In the genomic region with DNA sequence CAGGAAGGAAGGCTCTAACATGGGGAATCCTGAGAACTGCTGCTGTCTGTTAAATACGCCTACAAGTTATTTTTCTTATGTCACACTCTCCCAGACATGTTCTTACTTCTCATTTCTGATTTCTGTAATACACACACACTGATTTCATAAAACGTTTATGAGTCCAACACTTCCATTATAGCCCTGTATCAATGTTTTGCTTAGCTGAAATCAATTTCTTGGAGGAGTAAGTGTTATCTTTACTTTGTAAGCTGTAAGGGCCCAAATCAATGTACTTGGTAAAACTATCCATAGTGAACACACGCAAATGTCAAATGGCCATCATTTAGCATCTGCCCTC, we compare ENCODE assay signal across 8 cellular contexts. TPM values are rescaled to one million over a fixed set of nuclear protein-coding genes. Genes with fewer than 3 reads are reported as not detected.
DNase-seq lines count a peak whose midpoint lies in the region; ATAC-seq and TF ChIP-seq lines count a peak whose summit lies in the region.

No MANE protein-coding gene starts in this region.

- POLR2A ChIA-PET in HEK293T (lab: Yijun Ruan, JAX), result interaction anchor here (0.6 to 1.6 kb wide), 5 partner anchors 8 to 108 kb away, joined by 3 to 6 read pairs (median 3); partner anchors contain the start of gene FOXK2

- WGBS in heart left ventricle, 4 donors, result 2 to 5% (median 4%) methylated on average over 3 of the region's 3 CpGs
- 15 to 21% methylated on average over 2 of the region's 3 CpGs for WGBS in mesodermal cell (ENCODE audit: insufficient coverage in 2 of 2), 2 experiments

- H3K4me1 ChIP-seq in heart left ventricle (peaks cover 3 to 39% (median 28%) of the 10 kb centered on the region in 12 donors), mesodermal cell (ENCODE audit: control insufficient read depth, insufficient read depth, low read length, poor library complexity, severe bottlenecking) (peaks cover 6% of the 10 kb centered on the region), uterus (peaks cover 0 to 3% of the 10 kb centered on the region in 2 donors)

- intact Hi-C loops in heart left ventricle (cut with DNase I) (loop anchor here in 2 of 10 donors (1.0 to 5.0 kb wide), 2 partner anchors 7 to 40 kb away; partner anchors contain the start of gene CYBC1 (in 1 of the 2)), left ventricle myocardium superior (cut with micrococcal nuclease) (no loop called here), uterus (cut with DNase I; ENCODE audit: low total_unique reads) (no loop called here)

- in situ Hi-C loops in brain microvascular endothelial cell (cut with HindIII; ENCODE audit: low pct_ligation_motif_present, low sequenced_read_pairs), result no loop called here

- CTCF ChIA-PET in HEK293T (lab: Yijun Ruan, JAX), result no interaction called here

- TF ChIP-seq CTCF in heart left ventricle (IDR thresholded peaks at IDR 0.05) (no peak), brain microvascular endothelial cell (IDR thresholded peaks at IDR 0.05; ENCODE audit: low read depth, low read length, missing control alignments) (no peak), uterus (IDR thresholded peaks at IDR 0.05) (no peak)

- TF ChIP-seq POLR2A in heart left ventricle (IDR thresholded peaks at IDR 0.05) (no peak), uterus (IDR thresholded peaks at IDR 0.05) (no peak)

- no peak for ATAC-seq in heart left ventricle
- no peak for ATAC-seq in left ventricle myocardium superior
- no peak for ATAC-seq in GM19397 (IDR thresholded peaks at IDR 0.05; ENCODE audit: unreplicated experiment)

- no peaks in the 10 kb centered on the region for H3K9me3 ChIP-seq in heart left ventricle
- no peaks in the 10 kb centered on the region for H3K9me3 ChIP-seq in mesodermal cell (ENCODE audit: control insufficient read depth, low read length)
- H3K9me3 ChIP-seq in uterus, result no peaks in the 10 kb centered on the region

- DNase-seq in heart left ventricle (no peak), left ventricle myocardium superior (no peak), brain microvascular endothelial cell (no peak), uterus (no peak), dermis blood vessel endothelial cell (no peak), HEK293T (ENCODE audit: extremely low spot score) (no peak)

- H3K27ac ChIP-seq in heart left ventricle (peak overlapping the region; percentile 98 to 100 (median 100)), brain microvascular endothelial cell (peak overlapping the region; percentile 98), mesodermal cell (ENCODE audit: low read depth, low read length, severe bottlenecking) (peak overlapping the region; percentile 100), uterus (peak overlapping the region; percentile 100)

- H3K36me3 ChIP-seq in heart left ventricle, result peaks cover 0 to 30% (median 29%) of the 10 kb centered on the region in 9 donors
- peaks cover 10% of the 10 kb centered on the region for H3K36me3 ChIP-seq in brain microvascular endothelial cell (replicated peaks)
- peaks cover 29% of the 10 kb centered on the region for H3K36me3 ChIP-seq in mesodermal cell (ENCODE audit: control insufficient read depth, insufficient read depth, low read length)
- H3K36me3 ChIP-seq in uterus, result no peaks in the 10 kb centered on the region

- H3K27me3 ChIP-seq in heart left ventricle (no peaks in the 10 kb centered on the region), brain microvascular endothelial cell (replicated peaks) (no peaks in the 10 kb centered on the region), uterus (no peaks in the 10 kb centered on the region)

- H3K4me3 ChIP-seq in heart left ventricle (peak overlapping the region; percentile 67 to 98 (median 92)), brain microvascular endothelial cell (ENCODE audit: low read depth, low read length) (peak overlapping the region; percentile 78), mesodermal cell (ENCODE audit: extremely low read depth, insufficient read depth, low read length, poor library complexity, severe bottlenecking) (peak overlapping the region; percentile 89), uterus (peak overlapping the region; percentile 72 to 83)

TF ChIP-seq in HEK293T, 16 proteins besides CTCF, POLR2A, EP300 and RAD21:
- no peak for TF ChIP-seq NFRKB (IDR thresholded peaks at IDR 0.05)
- no peak for TF ChIP-seq CTBP1 (IDR thresholded peaks at IDR 0.05; ENCODE audit: borderline replicate concordance)
- TF ChIP-seq FOXM1 (IDR thresholded peaks at IDR 0.05; ENCODE audit: borderline replicate concordance), result no peak
- TF ChIP-seq FOXK2 (IDR thresholded peaks at IDR 0.05), result no peak
- TF ChIP-seq ELF4 (IDR thresholded peaks at IDR 0.05), result no peak
- no peak for TF ChIP-seq FOXA1 (IDR thresholded peaks at IDR 0.05)
- TF ChIP-seq HDGF (IDR thresholded peaks at IDR 0.05; ENCODE audit: borderline replicate concordance), result no peak
- TF ChIP-seq TARDBP (IDR thresholded peaks at IDR 0.05), result no peak
- TF ChIP-seq SUZ12 (IDR thresholded peaks at IDR 0.05), result no peak
- no peak for TF ChIP-seq PKNOX1 (IDR thresholded peaks at IDR 0.05)
- no peak for TF ChIP-seq ZNF384 (IDR thresholded peaks at IDR 0.05)
- no peak for TF ChIP-seq BHLHE40 (IDR thresholded peaks at IDR 0.05; ENCODE audit: borderline replicate concordance)
- no peak for TF ChIP-seq LEF1 (IDR thresholded peaks at IDR 0.05; ENCODE audit: borderline replicate concordance)
TF ChIP-seq in HEK293T: peak in this region for 0.

RNA-seq across cellular contexts. Expression of gene NARF, which starts 0.8 kb away (rescaled TPM):
- 10 to 100 TPM; 48.6 to 77.4 (median 59.5) TPM for total RNA-seq in heart left ventricle
- polyA plus RNA-seq in heart left ventricle, result 100 to 1,000 TPM in 1 of 2 donors, 10 to 100 TPM in 1; 76.2 to 111 TPM
- total RNA-seq in left ventricle myocardium superior, result 90.4 TPM
- 120 TPM for polyA plus RNA-seq in mesodermal cell (2013, experiment 1 of 2)
- polyA plus RNA-seq in mesodermal cell (2013, experiment 2 of 2), result 106 TPM
- 10 to 100 TPM; 15.3 to 55.5 (median 33.3) TPM for total RNA-seq in uterus
- total RNA-seq in dermis blood vessel endothelial cell, result 85.5 and 105 TPM in 2 replicates

RNA-seq across cellular contexts. Expression of gene CYBC1, which starts 7.2 kb away (rescaled TPM):
- 10 to 100 TPM; 20.1 to 82.1 (median 25.4) TPM for total RNA-seq in heart left ventricle
- 10 to 100 TPM; 17.3 to 41.1 TPM for polyA plus RNA-seq in heart left ventricle
- total RNA-seq in left ventricle myocardium superior, result 30.8 TPM
- polyA plus RNA-seq in mesodermal cell (2013, experiment 1 of 2), result 45.6 TPM
- 40.3 TPM for polyA plus RNA-seq in mesodermal cell (2013, experiment 2 of 2)
- 10 to 100 TPM; 12.0 to 93.7 (median 32.5) TPM for total RNA-seq in uterus
- 59.8 and 75.4 TPM in 2 replicates for total RNA-seq in dermis blood vessel endothelial cell

RNA-seq across cellular contexts. Expression of gene OGFOD3, which starts 39.4 kb away (rescaled TPM):
- total RNA-seq in heart left ventricle, result 10 to 100 TPM; 23.3 to 38.5 (median 31.4) TPM
- 10 to 100 TPM; 22.6 to 25.5 TPM for polyA plus RNA-seq in heart left ventricle
- total RNA-seq in left ventricle myocardium superior, result 28.5 TPM
- 21.7 TPM for polyA plus RNA-seq in mesodermal cell (2013, experiment 1 of 2)
- 19.4 TPM for polyA plus RNA-seq in mesodermal cell (2013, experiment 2 of 2)
- total RNA-seq in uterus, result 10 to 100 TPM; 15.0 to 44.4 (median 24.8) TPM
- 35.1 and 44.0 TPM in 2 replicates for total RNA-seq in dermis blood vessel endothelial cell

RNA-seq across cellular contexts. Expression of gene HEXD, which starts 39.6 kb away (rescaled TPM):
- total RNA-seq in heart left ventricle (10 to 100 TPM in 8 of 9 donors, 1 to 10 TPM in 1; 9.9 to 20.2 (median 15.1) TPM), left ventricle myocardium superior (18.6 TPM), uterus (10 to 100 TPM; 15.9 to 53.7 (median 39.8) TPM), dermis blood vessel endothelial cell (13.1 and 22.0 TPM in 2 replicates)
- 10 to 100 TPM; 11.5 to 24.1 TPM for polyA plus RNA-seq in heart left ventricle
- polyA plus RNA-seq in mesodermal cell (2013, experiment 1 of 2), result 21.9 TPM
- 20.8 TPM for polyA plus RNA-seq in mesodermal cell (2013, experiment 2 of 2)
